Comparison of ENCODE assay signal across 22 cellular contexts in genomic region chr11:16956538-16957153, GRCh38. TPM values are rescaled to one million over a fixed set of nuclear protein-coding genes. Genes with fewer than 3 reads are reported as not detected.
DNase-seq lines count a peak whose midpoint lies in the region; ATAC-seq and TF ChIP-seq lines count a peak whose summit lies in the region.
"Had no signal": no experiment of that assay in that cellular context is flagged by ENCODE, and none has a peak within 500 bp of the region (broad histone marks: within the 10 kb centered on the region; RNA-seq: fewer than 3 reads in every experiment).

No MANE protein-coding gene starts in this region.

- no peaks in the 10 kb centered on the region for H3K36me3 Mint-ChIP-seq in progenitor cell of endocrine pancreas (ENCODE audit: insufficient read depth)
- H3K36me3 Mint-ChIP-seq: activated CD4-positive, alpha-beta memory T cell treated with anti-CD3 and anti-CD28 coated beads for 36 hours; activated naive CD8-positive, alpha-beta T cell treated with anti-CD3 and anti-CD28 coated beads, Interleukin-2, amount 10 ng/mL, durations not matched to agents 7 days and 5 days; natural killer cell treated with Interleukin-12 subunit alpha and Interleukin-12 subunit beta and Interleukin-15 and Interleukin-18, amount 100 ng/mL, for 72 hours; stimulated activated naive B cell treated with anti-CD40 and anti-IgM and Interleukin-4, amounts not matched to agents 10 μg/mL and 1 μg/mL and 100 μg/mL, for 72 hours had no signal

- H3K4me3 Mint-ChIP-seq in progenitor cell of endocrine pancreas (ENCODE audit: low read depth) = no peak overlapping the region
- H3K4me3 Mint-ChIP-seq: activated CD4-positive, alpha-beta memory T cell treated with anti-CD3 and anti-CD28 coated beads for 36 hours; activated naive CD8-positive, alpha-beta T cell treated with anti-CD3 and anti-CD28 coated beads, Interleukin-2, amount 10 ng/mL, durations not matched to agents 7 days and 5 days; activated T-cell treated with anti-CD3 and anti-CD28 coated beads, Interleukin-2, amount 50 U/mL, for 72 hours; natural killer cell treated with Interleukin-12 subunit alpha and Interleukin-12 subunit beta and Interleukin-15 and Interleukin-18, amount 100 ng/mL, for 72 hours; stimulated activated naive B cell treated with anti-CD40 and anti-IgM and Interleukin-4, amounts not matched to agents 10 μg/mL and 1 μg/mL and 100 μg/mL, for 72 hours had no signal

- H3K27ac ChIP-seq in Peyer's patch = peak overlapping the region in 3 of 4 donors; percentile 36 to 84 (median 71)
- H3K27ac ChIP-seq in foreskin keratinocyte = no peak overlapping the region
- H3K27ac ChIP-seq: BLaER1, esophagus muscularis mucosa, tibial artery had no signal

- H3K9me3 ChIP-seq in Peyer's patch = no peaks in the 10 kb centered on the region
- H3K9me3 ChIP-seq: BLaER1, esophagus muscularis mucosa, tibial artery had no signal

- H3K4me3 ChIP-seq in Peyer's patch = no peak overlapping the region
- H3K4me3 ChIP-seq: BLaER1, esophagus muscularis mucosa, lung, tibial artery had no signal

- peaks cover 0 to 32% (median 0%) of the 10 kb centered on the region in 4 donors for H3K4me1 ChIP-seq in Peyer's patch
- peaks cover 4% of the 10 kb centered on the region for H3K4me1 ChIP-seq in foreskin keratinocyte
- H3K4me1 ChIP-seq: BLaER1, esophagus muscularis mucosa had no signal

- no peak for TF ChIP-seq POLR2A in Peyer's patch (IDR thresholded peaks at IDR 0.05)

- no peak for TF ChIP-seq CTCF in Peyer's patch (IDR thresholded peaks at IDR 0.05)
- no peak for TF ChIP-seq CTCF in foreskin keratinocyte (conservative IDR thresholded peaks at IDR 0.05)
- no peak for TF ChIP-seq CTCF in progenitor cell of endocrine pancreas (IDR thresholded peaks at IDR 0.05; ENCODE audit: unreplicated experiment)

- no peaks in the 10 kb centered on the region for H3K36me3 ChIP-seq in Peyer's patch
- H3K36me3 ChIP-seq: BLaER1, esophagus muscularis mucosa, tibial artery had no signal

- H3K27ac Mint-ChIP-seq in progenitor cell of endocrine pancreas = peak overlapping the region; percentile 53
- H3K27ac Mint-ChIP-seq: activated CD4-positive, alpha-beta memory T cell treated with anti-CD3 and anti-CD28 coated beads for 36 hours; activated naive CD8-positive, alpha-beta T cell treated with anti-CD3 and anti-CD28 coated beads, Interleukin-2, amount 10 ng/mL, durations not matched to agents 7 days and 5 days; activated T-cell treated with anti-CD3 and anti-CD28 coated beads, Interleukin-2, amount 50 U/mL, for 72 hours; natural killer cell treated with Interleukin-12 subunit alpha and Interleukin-12 subunit beta and Interleukin-15 and Interleukin-18, amount 100 ng/mL, for 72 hours; stimulated activated naive B cell treated with anti-CD40 and anti-IgM and Interleukin-4, amounts not matched to agents 10 μg/mL and 1 μg/mL and 100 μg/mL, for 72 hours had no signal

- ATAC-seq in foreskin keratinocyte = peak; percentile 97
- ATAC-seq in GM21526 (IDR thresholded peaks at IDR 0.05; ENCODE audit: low FRiP score, unreplicated experiment) = no peak
- ATAC-seq: activated T-cell treated with anti-CD3 and anti-CD28 coated beads, Interleukin-2, amount 50 U/mL, for 72 hours; natural killer cell treated with Interleukin-12 subunit alpha and Interleukin-12 subunit beta and Interleukin-15 and Interleukin-18, amount 100 ng/mL, for 72 hours; stimulated activated naive B cell treated with anti-CD40 and anti-IgM and Interleukin-4, amounts not matched to agents 10 μg/mL and 1 μg/mL and 100 μg/mL, for 72 hours had no signal

- no peaks in the 10 kb centered on the region for H3K27me3 ChIP-seq in Peyer's patch
- peaks cover 2% of the 10 kb centered on the region for H3K27me3 ChIP-seq in foreskin keratinocyte
- H3K27me3 ChIP-seq: BLaER1, esophagus muscularis mucosa, tibial artery had no signal

- no peaks in the 10 kb centered on the region for H3K9me3 Mint-ChIP-seq in progenitor cell of endocrine pancreas (ENCODE audit: low read depth)
- H3K9me3 Mint-ChIP-seq: activated CD4-positive, alpha-beta memory T cell treated with anti-CD3 and anti-CD28 coated beads for 36 hours; activated naive CD8-positive, alpha-beta T cell treated with anti-CD3 and anti-CD28 coated beads, Interleukin-2, amount 10 ng/mL, durations not matched to agents 7 days and 5 days; activated T-cell treated with anti-CD3 and anti-CD28 coated beads, Interleukin-2, amount 50 U/mL, for 72 hours; natural killer cell treated with Interleukin-12 subunit alpha and Interleukin-12 subunit beta and Interleukin-15 and Interleukin-18, amount 100 ng/mL, for 72 hours; stimulated activated naive B cell treated with anti-CD40 and anti-IgM and Interleukin-4, amounts not matched to agents 10 μg/mL and 1 μg/mL and 100 μg/mL, for 72 hours had no signal

- H3K4me1 Mint-ChIP-seq in progenitor cell of endocrine pancreas (ENCODE audit: low read depth) = peaks cover 56% of the 10 kb centered on the region
- H3K4me1 Mint-ChIP-seq: activated naive CD8-positive, alpha-beta T cell treated with anti-CD3 and anti-CD28 coated beads, Interleukin-2, amount 10 ng/mL, durations not matched to agents 7 days and 5 days; stimulated activated naive B cell treated with anti-CD40 and anti-IgM and Interleukin-4, amounts not matched to agents 10 μg/mL and 1 μg/mL and 100 μg/mL, for 72 hours had no signal

- DNase-seq in DMS53 (lab: John Stamatoyannopoulos, UW) = peak; percentile 52
- DNase-seq in DMS53 treated with DMSO at 0.1 percent for 48 hours (lab: John Stamatoyannopoulos, UW; ENCODE audit: unreplicated experiment) = no peak
- DNase-seq in Peyer's patch = peak in 1 of 3 donors; percentile 63
- DNase-seq in foreskin keratinocyte = peak; percentile 54 to 74
- DNase-seq in progenitor cell of endocrine pancreas (ENCODE audit: low spot score, unreplicated experiment) = no peak
- DNase-seq in OCI-M1 (lab: John Stamatoyannopoulos, UW) = no peak
- no peak for DNase-seq in OCI-M2 (lab: John Stamatoyannopoulos, UW; ENCODE audit: unreplicated experiment)
- DNase-seq: 8988T; activated CD4-positive, alpha-beta memory T cell treated with anti-CD3 and anti-CD28 coated beads for 36 hours; activated naive CD8-positive, alpha-beta T cell treated with anti-CD3 and anti-CD28 coated beads, Interleukin-2, amount 10 ng/mL, durations not matched to agents 7 days and 5 days; activated T-cell treated with anti-CD3 and anti-CD28 coated beads, Interleukin-2, amount 50 U/mL, for 72 hours; DMS153; NCI-H2081 treated with DMSO at 0.1 percent for 48 hours; NCI-H526 treated with DMSO at 0.1 percent for 48 hours; stimulated activated naive B cell treated with anti-CD40 and anti-IgM and Interleukin-4, amounts not matched to agents 10 μg/mL and 1 μg/mL and 100 μg/mL, for 72 hours; SW 1271; tibial artery had no signal

- no peaks in the 10 kb centered on the region for H3K27me3 Mint-ChIP-seq in progenitor cell of endocrine pancreas
- H3K27me3 Mint-ChIP-seq: activated CD4-positive, alpha-beta memory T cell treated with anti-CD3 and anti-CD28 coated beads for 36 hours; natural killer cell treated with Interleukin-12 subunit alpha and Interleukin-12 subunit beta and Interleukin-15 and Interleukin-18, amount 100 ng/mL, for 72 hours; stimulated activated naive B cell treated with anti-CD40 and anti-IgM and Interleukin-4, amounts not matched to agents 10 μg/mL and 1 μg/mL and 100 μg/mL, for 72 hours had no signal

RNA-seq across cellular contexts. Expression of gene PLEKHA7, which starts 57.6 kb away (rescaled TPM):
- total RNA-seq in Peyer's patch (100 to 1,000 TPM; 129 to 211 (median 176) TPM), foreskin keratinocyte (0.18 and 0.20 TPM in 2 replicates), progenitor cell of endocrine pancreas (77.1 and 78.7 TPM in 2 replicates)
- polyA plus RNA-seq in foreskin keratinocyte = 0.08 and 0.26 TPM in 2 replicates

Comparison
In these comparisons a context has a peak if more than half of its experiments do, and no peak if none do; other contexts are left out.
1. DNase-seq: peak in DMS53 (single experiment) and foreskin keratinocyte (2 of 2); none in DMS53 treated with DMSO at 0.1 percent for 48 hours (single experiment), progenitor cell of endocrine pancreas (single experiment), OCI-M1 (single experiment) and OCI-M2 (single experiment).
2. RNA of gene PLEKHA7, which starts 57.6 kb away (total RNA-seq): 129 to 211 TPM in Peyer's patch and 77.1 to 78.7 TPM in progenitor cell of endocrine pancreas; 0.18 to 0.20 TPM in foreskin keratinocyte; every median in the first group is over 10 times any median in the second.